Comparison of ENCODE assay signal across 1 cellular context in the genomic region with DNA sequence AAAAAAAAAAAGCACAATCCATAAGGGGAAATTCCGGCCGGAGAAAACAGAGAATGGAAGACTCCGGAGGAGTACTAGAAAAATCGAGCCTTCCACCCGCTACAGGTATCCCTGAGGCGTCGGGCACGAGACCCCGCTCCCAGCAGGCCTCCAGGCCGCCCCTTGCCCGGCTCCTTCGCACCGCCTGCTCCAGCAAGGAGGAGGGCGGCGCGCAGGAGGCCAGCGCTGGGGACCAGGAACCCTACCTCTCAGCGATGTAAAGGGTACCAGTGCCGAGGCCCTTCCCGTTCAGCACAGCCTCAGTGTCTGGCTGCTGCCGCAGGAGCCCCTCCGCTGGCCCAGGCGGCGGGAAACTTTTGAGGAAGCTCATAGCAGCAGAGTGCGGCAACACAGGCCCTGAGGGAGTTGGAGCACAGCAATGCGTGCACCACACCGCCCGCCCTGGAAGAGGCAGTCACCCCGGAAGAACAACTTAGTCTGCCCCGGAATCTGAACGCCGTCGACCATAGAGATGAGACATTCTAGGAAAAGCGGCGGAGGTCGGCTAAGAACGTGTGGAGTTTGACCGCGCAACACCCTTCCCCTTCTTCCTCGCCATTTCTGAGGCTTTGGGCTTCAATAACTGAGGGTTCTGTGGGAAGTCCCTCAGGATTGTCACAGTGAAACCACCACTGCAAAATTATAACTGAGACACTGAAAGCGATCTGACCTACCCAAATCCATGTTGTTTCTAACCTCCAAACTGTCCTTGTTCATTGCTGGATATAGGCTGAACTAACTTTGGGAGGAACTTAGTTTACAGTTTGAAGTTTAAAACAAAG.
TF ChIP-seq lines count a peak whose summit lies in the region.

A gene with protein sequence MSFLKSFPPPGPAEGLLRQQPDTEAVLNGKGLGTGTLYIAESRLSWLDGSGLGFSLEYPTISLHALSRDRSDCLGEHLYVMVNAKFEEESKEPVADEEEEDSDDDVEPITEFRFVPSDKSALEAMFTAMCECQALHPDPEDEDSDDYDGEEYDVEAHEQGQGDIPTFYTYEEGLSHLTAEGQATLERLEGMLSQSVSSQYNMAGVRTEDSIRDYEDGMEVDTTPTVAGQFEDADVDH (minus strand): TSS at position 450 of the 821 bp plus-strand sequence. CDS start 80 bp downstream, at position 370.

TF ChIP-seq in HepG2, 621 proteins besides CTCF, POLR2A, EP300 and RAD21 (continued from another document and continues in another):
- TF ChIP-seq ZBTB10 (CRISPR knock-in tag; IDR thresholded peaks at IDR 0.05; ENCODE audit: borderline replicate concordance), result no peak
- no peak for TF ChIP-seq IRF1 (CRISPR knock-in tag; IDR thresholded peaks at IDR 0.05; ENCODE audit: low read depth)
- TF ChIP-seq NONO (IDR thresholded peaks at IDR 0.05), result no peak
- peak; percentile 66; the same call in 1 of the 2 replicates for TF ChIP-seq NONO (CRISPR knock-in tag; conservative IDR thresholded peaks at IDR 0.05)
- TF ChIP-seq, protein P1, sequence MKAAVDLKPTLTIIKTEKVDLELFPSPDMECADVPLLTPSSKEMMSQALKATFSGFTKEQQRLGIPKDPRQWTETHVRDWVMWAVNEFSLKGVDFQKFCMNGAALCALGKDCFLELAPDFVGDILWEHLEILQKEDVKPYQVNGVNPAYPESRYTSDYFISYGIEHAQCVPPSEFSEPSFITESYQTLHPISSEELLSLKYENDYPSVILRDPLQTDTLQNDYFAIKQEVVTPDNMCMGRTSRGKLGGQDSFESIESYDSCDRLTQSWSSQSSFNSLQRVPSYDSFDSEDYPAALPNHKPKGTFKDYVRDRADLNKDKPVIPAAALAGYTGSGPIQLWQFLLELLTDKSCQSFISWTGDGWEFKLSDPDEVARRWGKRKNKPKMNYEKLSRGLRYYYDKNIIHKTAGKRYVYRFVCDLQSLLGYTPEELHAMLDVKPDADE (CRISPR knock-in tag; IDR thresholded peaks at IDR 0.05), result no peak
- 0 out of 2 replicates have a peak, but pooled peaks have one; percentile 85 for TF ChIP-seq NAIF1 (CRISPR knock-in tag; IDR thresholded peaks at IDR 0.05; ENCODE audit: borderline replicate concordance)
- peak; percentile 65 for TF ChIP-seq HNRNPLL (IDR thresholded peaks at IDR 0.05; ENCODE audit: low read depth, low read length, poor library complexity, severe bottlenecking)
- TF ChIP-seq FOXK2 (IDR thresholded peaks at IDR 0.05), result peak; percentile 44; the same call in 1 of the 2 replicates
- TF ChIP-seq ZNF543 (CRISPR knock-in tag; IDR thresholded peaks at IDR 0.05), result peak; percentile 72; the same call in 1 of the 2 replicates
- no peak for TF ChIP-seq PTBP1 (IDR thresholded peaks at IDR 0.05; ENCODE audit: low read depth, low read length, poor library complexity, severe bottlenecking)
- no peak for TF ChIP-seq ZNF549 (CRISPR knock-in tag; IDR thresholded peaks at IDR 0.05)
- no peak for TF ChIP-seq RBM39 (IDR thresholded peaks at IDR 0.05; ENCODE audit: low read depth, low read length, poor library complexity, severe bottlenecking)
- TF ChIP-seq ZNF44 (CRISPR knock-in tag; IDR thresholded peaks at IDR 0.05), result no peak
- no peak for TF ChIP-seq SSRP1 (CRISPR knock-in tag; IDR thresholded peaks at IDR 0.05)
- TF ChIP-seq TAF15 (IDR thresholded peaks at IDR 0.05; ENCODE audit: low read depth, low read length, poor library complexity, severe bottlenecking), result peak; percentile 54
- 0 out of 2 replicates have a peak, but pooled peaks have one; percentile 16 for TF ChIP-seq JUND (CRISPR knock-in tag; IDR thresholded peaks at IDR 0.05)
- no peak for TF ChIP-seq ZNF652 (CRISPR knock-in tag; IDR thresholded peaks at IDR 0.05; ENCODE audit: borderline replicate concordance, low read depth)
- TF ChIP-seq E2F1 (CRISPR knock-in tag; IDR thresholded peaks at IDR 0.05), result peak; percentile 76; the same call in 1 of the 2 replicates
- no peak for TF ChIP-seq ZFP62 (CRISPR knock-in tag; IDR thresholded peaks at IDR 0.05)
- 0 out of 2 replicates have a peak, but pooled peaks have one; percentile 74 for TF ChIP-seq ZNF678 (CRISPR knock-in tag; IDR thresholded peaks at IDR 0.05)
- TF ChIP-seq, protein P2, sequence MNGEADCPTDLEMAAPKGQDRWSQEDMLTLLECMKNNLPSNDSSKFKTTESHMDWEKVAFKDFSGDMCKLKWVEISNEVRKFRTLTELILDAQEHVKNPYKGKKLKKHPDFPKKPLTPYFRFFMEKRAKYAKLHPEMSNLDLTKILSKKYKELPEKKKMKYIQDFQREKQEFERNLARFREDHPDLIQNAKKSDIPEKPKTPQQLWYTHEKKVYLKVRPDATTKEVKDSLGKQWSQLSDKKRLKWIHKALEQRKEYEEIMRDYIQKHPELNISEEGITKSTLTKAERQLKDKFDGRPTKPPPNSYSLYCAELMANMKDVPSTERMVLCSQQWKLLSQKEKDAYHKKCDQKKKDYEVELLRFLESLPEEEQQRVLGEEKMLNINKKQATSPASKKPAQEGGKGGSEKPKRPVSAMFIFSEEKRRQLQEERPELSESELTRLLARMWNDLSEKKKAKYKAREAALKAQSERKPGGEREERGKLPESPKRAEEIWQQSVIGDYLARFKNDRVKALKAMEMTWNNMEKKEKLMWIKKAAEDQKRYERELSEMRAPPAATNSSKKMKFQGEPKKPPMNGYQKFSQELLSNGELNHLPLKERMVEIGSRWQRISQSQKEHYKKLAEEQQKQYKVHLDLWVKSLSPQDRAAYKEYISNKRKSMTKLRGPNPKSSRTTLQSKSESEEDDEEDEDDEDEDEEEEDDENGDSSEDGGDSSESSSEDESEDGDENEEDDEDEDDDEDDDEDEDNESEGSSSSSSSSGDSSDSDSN (CRISPR knock-in tag; IDR thresholded peaks at IDR 0.05), result peak; percentile 93
- TF ChIP-seq KDM2A (CRISPR knock-in tag; IDR thresholded peaks at IDR 0.05; ENCODE audit: borderline replicate concordance, low read depth), result peak; percentile 74
- TF ChIP-seq, protein P3, sequence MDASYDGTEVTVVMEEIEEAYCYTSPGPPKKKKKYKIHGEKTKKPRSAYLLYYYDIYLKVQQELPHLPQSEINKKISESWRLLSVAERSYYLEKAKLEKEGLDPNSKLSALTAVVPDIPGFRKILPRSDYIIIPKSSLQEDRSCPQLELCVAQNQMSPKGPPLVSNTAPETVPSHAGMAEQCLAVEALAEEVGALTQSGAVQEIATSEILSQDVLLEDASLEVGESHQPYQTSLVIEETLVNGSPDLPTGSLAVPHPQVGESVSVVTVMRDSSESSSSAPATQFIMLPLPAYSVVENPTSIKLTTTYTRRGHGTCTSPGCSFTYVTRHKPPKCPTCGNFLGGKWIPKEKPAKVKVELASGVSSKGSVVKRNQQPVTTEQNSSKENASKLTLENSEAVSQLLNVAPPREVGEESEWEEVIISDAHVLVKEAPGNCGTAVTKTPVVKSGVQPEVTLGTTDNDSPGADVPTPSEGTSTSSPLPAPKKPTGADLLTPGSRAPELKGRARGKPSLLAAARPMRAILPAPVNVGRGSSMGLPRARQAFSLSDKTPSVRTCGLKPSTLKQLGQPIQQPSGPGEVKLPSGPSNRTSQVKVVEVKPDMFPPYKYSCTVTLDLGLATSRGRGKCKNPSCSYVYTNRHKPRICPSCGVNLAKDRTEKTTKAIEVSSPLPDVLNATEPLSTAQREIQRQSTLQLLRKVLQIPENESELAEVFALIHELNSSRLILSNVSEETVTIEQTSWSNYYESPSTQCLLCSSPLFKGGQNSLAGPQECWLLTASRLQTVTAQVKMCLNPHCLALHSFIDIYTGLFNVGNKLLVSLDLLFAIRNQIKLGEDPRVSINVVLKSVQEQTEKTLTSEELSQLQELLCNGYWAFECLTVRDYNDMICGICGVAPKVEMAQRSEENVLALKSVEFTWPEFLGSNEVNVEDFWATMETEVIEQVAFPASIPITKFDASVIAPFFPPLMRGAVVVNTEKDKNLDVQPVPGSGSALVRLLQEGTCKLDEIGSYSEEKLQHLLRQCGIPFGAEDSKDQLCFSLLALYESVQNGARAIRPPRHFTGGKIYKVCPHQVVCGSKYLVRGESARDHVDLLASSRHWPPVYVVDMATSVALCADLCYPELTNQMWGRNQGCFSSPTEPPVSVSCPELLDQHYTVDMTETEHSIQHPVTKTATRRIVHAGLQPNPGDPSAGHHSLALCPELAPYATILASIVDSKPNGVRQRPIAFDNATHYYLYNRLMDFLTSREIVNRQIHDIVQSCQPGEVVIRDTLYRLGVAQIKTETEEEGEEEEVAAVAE (CRISPR knock-in tag; IDR thresholded peaks at IDR 0.05; ENCODE audit: borderline replicate concordance), result peak; percentile 91; the same call in 1 of the 2 replicates
- TF ChIP-seq RXRA (CRISPR knock-in tag; IDR thresholded peaks at IDR 0.05), result peak; percentile 66
- no peak for TF ChIP-seq TCF7L2 (IDR thresholded peaks at IDR 0.05; ENCODE audit: low read depth, low read length)
- TF ChIP-seq GPN1 (CRISPR knock-in tag; IDR thresholded peaks at IDR 0.05; ENCODE audit: borderline replicate concordance), result no peak
- TF ChIP-seq, protein P4, sequence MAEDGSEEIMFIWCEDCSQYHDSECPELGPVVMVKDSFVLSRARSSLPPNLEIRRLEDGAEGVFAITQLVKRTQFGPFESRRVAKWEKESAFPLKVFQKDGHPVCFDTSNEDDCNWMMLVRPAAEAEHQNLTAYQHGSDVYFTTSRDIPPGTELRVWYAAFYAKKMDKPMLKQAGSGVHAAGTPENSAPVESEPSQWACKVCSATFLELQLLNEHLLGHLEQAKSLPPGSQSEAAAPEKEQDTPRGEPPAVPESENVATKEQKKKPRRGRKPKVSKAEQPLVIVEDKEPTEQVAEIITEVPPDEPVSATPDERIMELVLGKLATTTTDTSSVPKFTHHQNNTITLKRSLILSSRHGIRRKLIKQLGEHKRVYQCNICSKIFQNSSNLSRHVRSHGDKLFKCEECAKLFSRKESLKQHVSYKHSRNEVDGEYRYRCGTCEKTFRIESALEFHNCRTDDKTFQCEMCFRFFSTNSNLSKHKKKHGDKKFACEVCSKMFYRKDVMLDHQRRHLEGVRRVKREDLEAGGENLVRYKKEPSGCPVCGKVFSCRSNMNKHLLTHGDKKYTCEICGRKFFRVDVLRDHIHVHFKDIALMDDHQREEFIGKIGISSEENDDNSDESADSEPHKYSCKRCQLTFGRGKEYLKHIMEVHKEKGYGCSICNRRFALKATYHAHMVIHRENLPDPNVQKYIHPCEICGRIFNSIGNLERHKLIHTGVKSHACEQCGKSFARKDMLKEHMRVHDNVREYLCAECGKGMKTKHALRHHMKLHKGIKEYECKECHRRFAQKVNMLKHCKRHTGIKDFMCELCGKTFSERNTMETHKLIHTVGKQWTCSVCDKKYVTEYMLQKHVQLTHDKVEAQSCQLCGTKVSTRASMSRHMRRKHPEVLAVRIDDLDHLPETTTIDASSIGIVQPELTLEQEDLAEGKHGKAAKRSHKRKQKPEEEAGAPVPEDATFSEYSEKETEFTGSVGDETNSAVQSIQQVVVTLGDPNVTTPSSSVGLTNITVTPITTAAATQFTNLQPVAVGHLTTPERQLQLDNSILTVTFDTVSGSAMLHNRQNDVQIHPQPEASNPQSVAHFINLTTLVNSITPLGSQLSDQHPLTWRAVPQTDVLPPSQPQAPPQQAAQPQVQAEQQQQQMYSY (CRISPR knock-in tag; IDR thresholded peaks at IDR 0.05), result 0 out of 2 replicates have a peak, but pooled peaks have one; percentile 21
- TF ChIP-seq ZFP91 (CRISPR knock-in tag; IDR thresholded peaks at IDR 0.05; ENCODE audit: borderline replicate concordance), result peak; percentile 83
- peak; percentile 91; the same call in 1 of the 2 replicates for TF ChIP-seq ZNF615 (CRISPR knock-in tag; IDR thresholded peaks at IDR 0.05; ENCODE audit: borderline replicate concordance)
- no peak for TF ChIP-seq SMARCE1 (IDR thresholded peaks at IDR 0.05; ENCODE audit: borderline replicate concordance)
- TF ChIP-seq ZSCAN20 (CRISPR knock-in tag; IDR thresholded peaks at IDR 0.05; ENCODE audit: borderline replicate concordance), result no peak; the same call in 1 of the 2 replicates
- peak; percentile 65; the same call in 1 of the 2 replicates for TF ChIP-seq ZMYM3 (CRISPR knock-in tag; IDR thresholded peaks at IDR 0.05)
- TF ChIP-seq NFE2 (CRISPR knock-in tag; IDR thresholded peaks at IDR 0.05), result no peak; the same call in 1 of the 2 replicates
- TF ChIP-seq ZFYVE20 (CRISPR knock-in tag; IDR thresholded peaks at IDR 0.05; ENCODE audit: borderline replicate concordance, low read depth), result no peak
- TF ChIP-seq ZNF550 (CRISPR knock-in tag; IDR thresholded peaks at IDR 0.05; ENCODE audit: borderline replicate concordance), result 0 out of 2 replicates have a peak, but pooled peaks have one; percentile 49
